Comparison of ENCODE assay signal across 1 cellular context in genomic region chr17:7254511-7254910, GRCh38.
TF ChIP-seq lines count a peak whose summit lies in the region.

No MANE protein-coding gene starts in this region.

TF ChIP-seq in GM23338, 12 proteins besides CTCF, POLR2A, EP300 and RAD21 (continued from another document):
- TF ChIP-seq ZNF462 (CRISPR knock-in tag; IDR thresholded peaks at IDR 0.05) (no peak), NANOG (IDR thresholded peaks at IDR 0.05; ENCODE audit: borderline replicate concordance) (no peak), JUNB (IDR thresholded peaks at IDR 0.05; ENCODE audit: unreplicated experiment) (no peak), CREB1 (CRISPR knock-in tag; IDR thresholded peaks at IDR 0.05; ENCODE audit: low read depth) (no peak), ETS1 (IDR thresholded peaks at IDR 0.05) (no peak), EZH2phosphoT487 (IDR thresholded peaks at IDR 0.05; ENCODE audit: unreplicated experiment) (no peak)
- TF ChIP-seq, protein P1, sequence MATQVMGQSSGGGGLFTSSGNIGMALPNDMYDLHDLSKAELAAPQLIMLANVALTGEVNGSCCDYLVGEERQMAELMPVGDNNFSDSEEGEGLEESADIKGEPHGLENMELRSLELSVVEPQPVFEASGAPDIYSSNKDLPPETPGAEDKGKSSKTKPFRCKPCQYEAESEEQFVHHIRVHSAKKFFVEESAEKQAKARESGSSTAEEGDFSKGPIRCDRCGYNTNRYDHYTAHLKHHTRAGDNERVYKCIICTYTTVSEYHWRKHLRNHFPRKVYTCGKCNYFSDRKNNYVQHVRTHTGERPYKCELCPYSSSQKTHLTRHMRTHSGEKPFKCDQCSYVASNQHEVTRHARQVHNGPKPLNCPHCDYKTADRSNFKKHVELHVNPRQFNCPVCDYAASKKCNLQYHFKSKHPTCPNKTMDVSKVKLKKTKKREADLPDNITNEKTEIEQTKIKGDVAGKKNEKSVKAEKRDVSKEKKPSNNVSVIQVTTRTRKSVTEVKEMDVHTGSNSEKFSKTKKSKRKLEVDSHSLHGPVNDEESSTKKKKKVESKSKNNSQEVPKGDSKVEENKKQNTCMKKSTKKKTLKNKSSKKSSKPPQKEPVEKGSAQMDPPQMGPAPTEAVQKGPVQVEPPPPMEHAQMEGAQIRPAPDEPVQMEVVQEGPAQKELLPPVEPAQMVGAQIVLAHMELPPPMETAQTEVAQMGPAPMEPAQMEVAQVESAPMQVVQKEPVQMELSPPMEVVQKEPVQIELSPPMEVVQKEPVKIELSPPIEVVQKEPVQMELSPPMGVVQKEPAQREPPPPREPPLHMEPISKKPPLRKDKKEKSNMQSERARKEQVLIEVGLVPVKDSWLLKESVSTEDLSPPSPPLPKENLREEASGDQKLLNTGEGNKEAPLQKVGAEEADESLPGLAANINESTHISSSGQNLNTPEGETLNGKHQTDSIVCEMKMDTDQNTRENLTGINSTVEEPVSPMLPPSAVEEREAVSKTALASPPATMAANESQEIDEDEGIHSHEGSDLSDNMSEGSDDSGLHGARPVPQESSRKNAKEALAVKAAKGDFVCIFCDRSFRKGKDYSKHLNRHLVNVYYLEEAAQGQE (IDR thresholded peaks at IDR 0.05; ENCODE audit: unreplicated experiment) = no peak
